8 cellular contexts compared by ENCODE assay signal in the genomic region with DNA sequence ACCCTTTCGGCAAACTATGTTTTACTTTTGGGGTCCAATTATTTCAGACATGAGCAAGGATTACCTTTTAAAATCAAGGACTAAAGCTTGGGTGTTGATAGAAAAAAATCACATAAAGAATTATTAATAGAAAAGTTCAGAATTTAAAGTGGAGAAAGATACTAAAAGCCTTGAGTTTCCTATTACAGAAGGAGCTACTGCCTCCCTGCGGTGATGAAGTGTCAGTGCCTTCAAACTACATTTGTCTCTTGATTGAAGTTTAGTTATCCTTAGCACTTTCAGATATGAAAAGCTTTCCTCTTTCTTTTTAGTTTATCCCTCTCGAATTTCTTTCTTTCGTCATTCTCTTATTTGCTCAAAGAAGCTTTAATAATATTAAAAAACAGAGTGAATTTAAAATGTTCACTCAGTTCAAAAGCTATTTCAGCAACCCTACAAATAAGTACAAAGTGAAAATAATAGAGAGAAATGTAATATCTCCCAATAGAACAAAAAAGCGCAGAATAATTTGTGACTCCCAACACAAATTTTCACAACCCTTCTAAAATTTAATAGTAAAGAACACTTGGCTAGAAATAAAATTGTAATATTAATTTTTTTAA.
DNase-seq lines count a peak whose midpoint lies in the region; ATAC-seq, FAIRE-seq and TF ChIP-seq lines count a peak whose summit lies in the region.

No MANE protein-coding gene starts in this region.

- H3K4me1 ChIP-seq in astrocyte (ENCODE audit: insufficient read depth, low read length) (no peaks in the 10 kb centered on the region), uterus (no peaks in the 10 kb centered on the region)
- H3K4me1 ChIP-seq in effector memory CD4-positive, alpha-beta T cell (ENCODE audit: control insufficient read depth, insufficient read depth, low read length, poor library complexity, severe bottlenecking), result no peaks in the 10 kb centered on the region

- no peak overlapping the region for H3K4me3 ChIP-seq in astrocyte (ENCODE audit: insufficient read depth, low read depth, low read length)
- no peak overlapping the region for H3K4me3 ChIP-seq in uterus
- no peak overlapping the region for H3K4me3 ChIP-seq in effector memory CD4-positive, alpha-beta T cell (ENCODE audit: insufficient read depth, low read depth, low read length, poor library complexity, severe bottlenecking)

- no peak overlapping the region for H3K4me3 Mint-ChIP-seq in astrocyte (ENCODE audit: unreplicated experiment)

- no peaks in the 10 kb centered on the region for H3K27me3 ChIP-seq in astrocyte (ENCODE audit: insufficient read depth, low read length)
- no peaks in the 10 kb centered on the region for H3K27me3 ChIP-seq in uterus
- H3K27me3 ChIP-seq in effector memory CD4-positive, alpha-beta T cell (replicated peaks; ENCODE audit: control insufficient read depth, insufficient read depth, low read length, poor library complexity, severe bottlenecking), result no peaks in the 10 kb centered on the region

- H3K4me1 Mint-ChIP-seq in astrocyte (ENCODE audit: low read depth, unreplicated experiment), result peaks cover 15% of the 10 kb centered on the region

- in situ Hi-C loops in GM13977 (cut with MboI; ENCODE audit: low pct_unique_long_range_greater_than_20kb, low sequenced_read_pairs, unreplicated experiment), result loop anchor here (25.0 kb wide), 1 partner anchor 303 kb away; no protein-coding TSS in a partner anchor

- no peaks in the 10 kb centered on the region for H3K9me3 Mint-ChIP-seq in astrocyte (ENCODE audit: unreplicated experiment)

- peak; percentile 77 for ATAC-seq in HG02938 (IDR thresholded peaks at IDR 0.05; ENCODE audit: unreplicated experiment)

- H3K79me2 ChIP-seq in astrocyte (ENCODE audit: insufficient read depth, low read length), result no peaks in the 10 kb centered on the region

- no peak for TF ChIP-seq POLR2A in uterus (IDR thresholded peaks at IDR 0.05)

- no peak overlapping the region for H2AFZ ChIP-seq in astrocyte (ENCODE audit: low read depth, low read length)

- no peak overlapping the region for H3K4me2 ChIP-seq in astrocyte (ENCODE audit: low read length)

- peaks cover 11% of the 10 kb centered on the region for H3K36me3 Mint-ChIP-seq in astrocyte (ENCODE audit: low read depth, unreplicated experiment)

- no peaks in the 10 kb centered on the region for H3K27me3 Mint-ChIP-seq in astrocyte (ENCODE audit: low read depth, unreplicated experiment)

- FAIRE-seq in astrocyte (lab: Jason Lieb, UNC), result no peak
- FAIRE-seq in islet of Langerhans (lab: Jason Lieb, UNC), result peak; percentile 85

- H3K27ac ChIP-seq in C4-2B, result no peak overlapping the region
- no peak overlapping the region for H3K27ac ChIP-seq in astrocyte (ENCODE audit: low read depth, low read length)
- no peak overlapping the region for H3K27ac ChIP-seq in uterus
- no peak overlapping the region for H3K27ac ChIP-seq in effector memory CD4-positive, alpha-beta T cell (ENCODE audit: insufficient read depth, low read length, poor library complexity, severe bottlenecking)

- no peak overlapping the region for H3K27ac Mint-ChIP-seq in astrocyte (ENCODE audit: unreplicated experiment)

- peak; percentile 93 for TF ChIP-seq CTCF in C4-2B (conservative IDR thresholded peaks at IDR 0.05)
- TF ChIP-seq CTCF in GM13977 (IDR thresholded peaks at IDR 0.05; ENCODE audit: extremely low read depth, insufficient read depth, missing control alignments), result peak; percentile 84
- peak; percentile 87 for TF ChIP-seq CTCF in astrocyte (IDR thresholded peaks at IDR 0.05; ENCODE audit: insufficient read depth, low read depth, low read length)
- peak; percentile 46 to 63 (median 56) for TF ChIP-seq CTCF in uterus (IDR thresholded peaks at IDR 0.05)

- H3K36me3 ChIP-seq in astrocyte (ENCODE audit: insufficient read depth, low read length) (no peaks in the 10 kb centered on the region), uterus (no peaks in the 10 kb centered on the region)
- H3K36me3 ChIP-seq in effector memory CD4-positive, alpha-beta T cell (ENCODE audit: control insufficient read depth, insufficient read depth, low read length), result no peaks in the 10 kb centered on the region

- DNase-seq in GM13977 (ENCODE audit: low spot score) (peak; percentile 76), NCI-H2227 (lab: John Stamatoyannopoulos, UW; ENCODE audit: unreplicated experiment) (peak; percentile 58), astrocyte (ENCODE audit: low read depth) (peak; percentile 25), uterus (no peak)
- no peak for DNase-seq in effector memory CD4-positive, alpha-beta T cell

- intact Hi-C loops in uterus (cut with DNase I; ENCODE audit: low total_unique reads), result no loop called here

- H3K9ac ChIP-seq in astrocyte (ENCODE audit: low read length), result no peak overlapping the region

- H3K9me3 ChIP-seq in astrocyte (ENCODE audit: insufficient read depth, low read depth, low read length) (no peaks in the 10 kb centered on the region), uterus (no peaks in the 10 kb centered on the region)
- H3K9me3 ChIP-seq in effector memory CD4-positive, alpha-beta T cell (ENCODE audit: control insufficient read depth, low read length), result no peaks in the 10 kb centered on the region

- H4K20me1 ChIP-seq in astrocyte (ENCODE audit: insufficient read depth, low read length), result peaks cover 22% of the 10 kb centered on the region

Comparison
In these comparisons a context has a peak if more than half of its experiments do, and no peak if none do; other contexts are left out.
1. DNase-seq: peak in GM13977 (single experiment), NCI-H2227 (single experiment) and astrocyte (single experiment); none in uterus (0 of 2) and effector memory CD4-positive, alpha-beta T cell (0 of 3).
2. Peak in every context shown above with its lines, with median percentiles within 50 percentile points of each other: CTCF ChIP-seq.